ENCODE assay signal across 8 cellular contexts in genomic region chr2:112482309-112483046, GRCh38. TPM values are rescaled to one million over a fixed set of nuclear protein-coding genes. Genes with fewer than 3 reads are reported as not detected.
DNase-seq lines count a peak whose midpoint lies in the region; ATAC-seq and TF ChIP-seq lines count a peak whose summit lies in the region.

No MANE protein-coding gene starts in this region.

- TF ChIP-seq CTCF in A673 (conservative IDR thresholded peaks at IDR 0.05; ENCODE audit: low read depth, low read length), result no peak
- peak; percentile 12 for TF ChIP-seq CTCF in left ventricle myocardium inferior (IDR thresholded peaks at IDR 0.05; ENCODE audit: borderline replicate concordance)

- BruUV-seq in A673 (replicated peaks; lab: Mats Ljungman, UMichigan), result no TSS peak

- CTCF ChIA-PET in A673 (lab: Charles Lee), result no interaction called here

- DNase-seq in A673 (ENCODE audit: low spot score), result peak; percentile 54
- DNase-seq in SJCRH30, result peak; percentile 47 to 63
- DNase-seq in left ventricle myocardium inferior, result peak; percentile 24
- DNase-seq in posterior vena cava (ENCODE audit: low spot score), result peak; percentile 84

- intact Hi-C loops in A673 (cut with micrococcal nuclease; ENCODE audit: unreplicated experiment) (no loop called here), left ventricle myocardium inferior (cut with micrococcal nuclease) (no loop called here), posterior vena cava (cut with DNase I) (loop anchor here in 1 of 2 donors (10.0 kb wide), 1 partner anchor 92 kb away; no protein-coding TSS in a partner anchor)

- H3K27ac ChIP-seq in A673 (ENCODE audit: low read depth, low read length, poor library complexity, severe bottlenecking), result peak overlapping the region; percentile 88
- peak overlapping the region; percentile 59 for H3K27ac ChIP-seq in SJCRH30
- H3K27ac ChIP-seq in adipose tissue (ENCODE audit: low read depth, low read length), result peak overlapping the region; percentile 43
- peak overlapping the region; percentile 94 for H3K27ac ChIP-seq in left ventricle myocardium inferior (replicated peaks)

- H3K36me3 ChIP-seq in A673 (ENCODE audit: insufficient read depth, low read length, poor library complexity, severe bottlenecking), result peaks cover 28% of the 10 kb centered on the region
- H3K36me3 ChIP-seq in SJCRH30, result peaks cover 18% of the 10 kb centered on the region
- peaks cover 2% of the 10 kb centered on the region for H3K36me3 ChIP-seq in left ventricle myocardium inferior

- H3K4me3 ChIP-seq in A673 (ENCODE audit: low read depth, low read length, poor library complexity, severe bottlenecking) (peak overlapping the region; percentile 92), SJCRH30 (peak overlapping the region; percentile 96), left ventricle myocardium inferior (peak overlapping the region; percentile 88)

- H3K9me3 ChIP-seq in A673 (ENCODE audit: low read depth, low read length, poor library complexity, severe bottlenecking), result no peaks in the 10 kb centered on the region
- H3K9me3 ChIP-seq in SJCRH30 (replicated peaks), result no peaks in the 10 kb centered on the region
- no peaks in the 10 kb centered on the region for H3K9me3 ChIP-seq in left ventricle myocardium inferior (replicated peaks)

- H3K4me1 ChIP-seq in A673 (ENCODE audit: insufficient read depth, low read length, poor library complexity, severe bottlenecking), result peaks cover 10% of the 10 kb centered on the region
- H3K4me1 ChIP-seq in SJCRH30, result 0 out of 2 replicates have a peak, but pooled peaks cover 4% of the 10 kb centered on the region
- H3K4me1 ChIP-seq in left ventricle myocardium inferior, result peaks cover 47% of the 10 kb centered on the region

- WGBS in adipose tissue, 3 donors, result 0 to 1% (median 0%) methylated on average over 68 to 77 of the region's 77 CpGs

- H3K27me3 ChIP-seq in A673 (replicated peaks; ENCODE audit: insufficient read depth, low read depth, low read length, poor library complexity) (no peaks in the 10 kb centered on the region), SJCRH30 (no peaks in the 10 kb centered on the region), left ventricle myocardium inferior (ENCODE audit: low read depth) (no peaks in the 10 kb centered on the region)

- peak; percentile 30 for ATAC-seq in GM18511 (IDR thresholded peaks at IDR 0.05; ENCODE audit: unreplicated experiment)
- peak; percentile 32 for ATAC-seq in HG03354 (IDR thresholded peaks at IDR 0.05; ENCODE audit: poor library complexity, severe bottlenecking, unreplicated experiment)
- ATAC-seq in HG03439 (IDR thresholded peaks at IDR 0.05; ENCODE audit: unreplicated experiment), result no peak

- POLR2A ChIA-PET in A673 (lab: Charles Lee; ENCODE audit: low non-redundant PET), result no interaction called here

RNA-seq across cellular contexts. Expression of gene TTL, which starts 0.5 kb away (rescaled TPM):
- total RNA-seq in A673 (2021) (119 and 146 TPM in 2 replicates), left ventricle myocardium inferior (47.1 TPM), posterior vena cava (10 to 100 TPM; 33.5 to 42.3 TPM)
- 78.4 and 81.6 TPM in 2 replicates for total RNA-seq in SJCRH30 (2014; rRNA removed; shearing (Covaris generic))
- 10 to 100 TPM in 1 of 3 donors, 1 to 10 TPM in 2; 3.7 to 10.8 (median 9.9) TPM for polyA plus RNA-seq in adipose tissue

RNA-seq across cellular contexts. Expression of gene RGPD8, which starts 49.0 kb away (rescaled TPM):
- total RNA-seq in A673 (2021), result 17.5 and 19.9 TPM in 2 replicates
- 2.9 and 5.5 TPM in 2 replicates for total RNA-seq in SJCRH30 (2014; rRNA removed; shearing (Covaris generic))
- polyA plus RNA-seq in adipose tissue, result 1 to 10 TPM in 2 of 3 donors, under 1 TPM in 1; 0.65 to 2.2 (median 1.6) TPM
- 4.1 TPM for total RNA-seq in left ventricle myocardium inferior
- total RNA-seq in posterior vena cava, result 10 to 100 TPM; 14.9 to 24.3 TPM

RNA-seq across cellular contexts. Expression of gene POLR1B, which starts 59.8 kb away (rescaled TPM):
- total RNA-seq in A673 (2021) (53.9 and 70.0 TPM in 2 replicates), left ventricle myocardium inferior (11.7 TPM), posterior vena cava (10 to 100 TPM; 11.4 to 12.8 TPM)
- total RNA-seq in SJCRH30 (2014; rRNA removed; shearing (Covaris generic)), result 30.3 and 37.5 TPM in 2 replicates
- 1 to 10 TPM; 3.1 to 7.6 (median 4.4) TPM for polyA plus RNA-seq in adipose tissue

Comparison
In these comparisons a context has a peak if more than half of its experiments do, and no peak if none do; other contexts are left out.
1. DNase-seq: peak in every context shown above with its lines; median percentile 84 in posterior vena cava; 55 in SJCRH30; 54 in A673; 24 in left ventricle myocardium inferior.
2. H3K27ac ChIP-seq: peak in every context shown above with its lines; median percentile 94 in left ventricle myocardium inferior; 88 in A673; 59 in SJCRH30; 43 in adipose tissue.